Comparison of ENCODE assay signal across 16 cellular contexts in the genomic region with DNA sequence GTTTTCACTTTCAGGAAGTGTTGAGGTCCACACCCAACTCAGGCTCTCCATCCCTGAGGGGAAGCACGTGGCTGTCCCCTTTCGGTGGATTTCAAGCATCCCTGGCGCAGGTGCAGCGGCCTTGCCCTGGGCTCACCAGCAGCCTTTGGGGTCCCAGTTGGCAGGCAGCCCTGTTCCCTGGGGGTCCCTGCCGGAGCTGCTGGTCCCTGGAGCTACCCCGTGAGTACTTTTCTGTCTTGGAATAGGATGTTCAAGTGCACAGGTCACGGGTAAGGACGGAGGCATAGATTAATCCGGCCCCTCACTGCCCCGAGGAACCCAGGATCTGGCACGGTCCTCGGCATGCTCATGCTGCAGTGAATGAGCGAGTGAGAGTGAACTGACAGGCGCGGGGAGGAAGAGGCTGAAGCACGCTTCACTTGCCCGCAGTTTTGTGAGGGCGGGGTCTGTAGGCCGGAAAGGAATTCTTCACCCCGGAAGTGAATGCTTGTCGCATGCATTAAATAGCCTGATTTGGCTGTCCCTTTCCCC.
A peak's percentile ranks its signal among the peaks of the same experiment; 100 is the strongest.
DNase-seq lines count a peak whose midpoint lies in the region; ATAC-seq and TF ChIP-seq lines count a peak whose summit lies in the region.
"Had no signal": no experiment of that assay in that cellular context is flagged by ENCODE, and none has a peak within 500 bp of the region (broad histone marks: within the 10 kb centered on the region; RNA-seq: fewer than 3 reads in every experiment).

No MANE protein-coding gene starts in this region.

- in situ Hi-C loops in gastrocnemius medialis (cut with MboI; ENCODE audit: low sequenced_read_pairs in 4 of 4): no loop called here

- peak; percentile 84 for DNase-seq in RKO (ENCODE audit: low spot score)
- peak; percentile 55 for DNase-seq in fibroblast of mammary gland (ENCODE audit: low read depth)
- DNase-seq in gastrocnemius medialis: peak in 1 of 2 donors; percentile 23
- DNase-seq in midbrain (lab: John Stamatoyannopoulos, UW): no peak
- DNase-seq in inferior parietal cortex (ENCODE audit: extremely low spot score): no peak
- no peak for DNase-seq in NCI-H1092 treated with DMSO at 0.1 percent for 48 hours (lab: John Stamatoyannopoulos, UW)
- DNase-seq: activated naive CD4-positive, alpha-beta T cell treated with Interleukin-2 at 50 U/mL for 16 hours; BE2C; DMS79 treated with DMSO at 0.1 percent for 48 hours; hippocampal formation; NCI-H187 treated with DMSO at 0.1 percent for 48 hours; stimulated activated CD4-positive, alpha-beta T cell treated with anti-CD3 and anti-CD28 coated beads, Interleukin-15, amount 100 ng/mL, for 24 hours had no signal

- no peak overlapping the region for H3K9ac ChIP-seq in BLaER1
- H3K9ac ChIP-seq: KMS-11 had no signal

- H3K9me3 ChIP-seq in BLaER1 (no peaks in the 10 kb centered on the region), gastrocnemius medialis (no peaks in the 10 kb centered on the region)
- H3K9me3 ChIP-seq: BE2C, upper lobe of left lung had no signal

- ATAC-seq in gastrocnemius medialis: no peak
- no peak for ATAC-seq in HG03108 (IDR thresholded peaks at IDR 0.05; ENCODE audit: unreplicated experiment)

- no peaks in the 10 kb centered on the region for H4K20me1 ChIP-seq in BLaER1

- H3K4me1 ChIP-seq in BLaER1 (peaks cover 31% of the 10 kb centered on the region), gastrocnemius medialis (peaks cover 0 to 3% of the 10 kb centered on the region in 2 donors)
- H3K4me1 ChIP-seq: BE2C had no signal

- H3K4me3 ChIP-seq in BLaER1: no peak overlapping the region
- peak overlapping the region; percentile 53 for H3K4me3 ChIP-seq in fibroblast of mammary gland (ENCODE audit: control insufficient read depth, low read depth, low read length)
- H3K4me3 ChIP-seq in gastrocnemius medialis: peak overlapping the region; percentile 36 to 48 (median 38)

- H3K36me3 ChIP-seq in BLaER1: no peaks in the 10 kb centered on the region
- no peaks in the 10 kb centered on the region for H3K36me3 ChIP-seq in gastrocnemius medialis
- H3K36me3 ChIP-seq: BE2C, upper lobe of left lung had no signal

- intact Hi-C loops in gastrocnemius medialis (cut with DNase I; ENCODE audit: low total_unique reads): loop anchor here (10.0 kb wide), 2 partner anchors 64 to 116 kb away; partner anchors contain the start of gene FAT1

- H3K27me3 ChIP-seq in BLaER1: no peaks in the 10 kb centered on the region
- H3K27me3 ChIP-seq in gastrocnemius medialis: no peaks in the 10 kb centered on the region
- H3K27me3 ChIP-seq: BE2C, upper lobe of left lung had no signal

- no peak for TF ChIP-seq CTCF in fibroblast of mammary gland (conservative IDR thresholded peaks at IDR 0.05; ENCODE audit: control insufficient read depth, insufficient read depth, low read depth, low read length)
- no peak for TF ChIP-seq CTCF in gastrocnemius medialis (IDR thresholded peaks at IDR 0.05 in 4 of 5, conservative IDR thresholded peaks at IDR 0.05 in 1 of 5)

- TF ChIP-seq POLR2A in gastrocnemius medialis (IDR thresholded peaks at IDR 0.05): no peak

- peak overlapping the region; percentile 57 for H3K4me2 ChIP-seq in BLaER1
- H3K4me2 ChIP-seq: KMS-11 had no signal

- H3K27ac ChIP-seq in BLaER1 (0 out of 2 replicates have a peak overlapping the region, but pooled peaks have one; percentile 38), gastrocnemius medialis (peak overlapping the region; percentile 48 to 76 (median 62))
- H3K27ac ChIP-seq: KMS-11 had no signal

Comparison
In these comparisons a context has a peak if more than half of its experiments do, and no peak if none do; other contexts are left out.
1. DNase-seq: peak in RKO (single experiment) and fibroblast of mammary gland (single experiment); none in midbrain (single experiment), inferior parietal cortex (single experiment) and NCI-H1092 treated with DMSO at 0.1 percent for 48 hours (single experiment).